ENCODE assay signal across 8 cellular contexts in genomic region chr14:49619730-49620129, GRCh38. TPM values are rescaled to one million over a fixed set of nuclear protein-coding genes. Genes with fewer than 3 reads are reported as not detected.
DNase-seq lines count a peak whose midpoint lies in the region; ATAC-seq, FAIRE-seq and TF ChIP-seq lines count a peak whose summit lies in the region.

No MANE protein-coding gene starts in this region.

- H3K36me3 ChIP-seq in kidney (ENCODE audit: control insufficient read depth in 1 of 2, insufficient read depth in 2 of 2, low read length in 2 of 2), result peaks cover 2 to 5% of the 10 kb centered on the region in 2 donors

- H3K27ac Mint-ChIP-seq in T-helper 2 cell treated with Interferon-gamma antibody and Interleukin-4, amounts not matched to agents 5 μg/mL and 100 μg/mL, for 36 hours, result peak overlapping the region; percentile 98
- H3K27ac Mint-ChIP-seq in activated naive CD8-positive, alpha-beta T cell treated with anti-CD3 and anti-CD28 coated beads for 36 hours, result peak overlapping the region; percentile 97

- H3K9me3 ChIP-seq in kidney (ENCODE audit: control insufficient read depth in 1 of 2, low read length in 2 of 2), result no peaks in the 10 kb centered on the region

- no peak for FAIRE-seq in kidney (lab: Jason Lieb, UNC)

- peak overlapping the region; percentile 98 for H3K4me3 Mint-ChIP-seq in T-helper 2 cell treated with Interferon-gamma antibody and Interleukin-4, amounts not matched to agents 5 μg/mL and 100 μg/mL, for 36 hours
- H3K4me3 Mint-ChIP-seq in activated naive CD8-positive, alpha-beta T cell treated with anti-CD3 and anti-CD28 coated beads for 36 hours, result peak overlapping the region; percentile 95

- H3K4me3 ChIP-seq in kidney (ENCODE audit: low read length in 2 of 2), result peak overlapping the region; percentile 80 to 99

- no peaks in the 10 kb centered on the region for H3K9me3 Mint-ChIP-seq in T-helper 2 cell treated with Interferon-gamma antibody and Interleukin-4, amounts not matched to agents 5 μg/mL and 100 μg/mL, for 36 hours
- H3K9me3 Mint-ChIP-seq in activated naive CD8-positive, alpha-beta T cell treated with anti-CD3 and anti-CD28 coated beads for 36 hours, result no peaks in the 10 kb centered on the region

- peaks cover 43% of the 10 kb centered on the region for H3K4me1 Mint-ChIP-seq in T-helper 2 cell treated with Interferon-gamma antibody and Interleukin-4, amounts not matched to agents 5 μg/mL and 100 μg/mL, for 36 hours (ENCODE audit: low read depth)
- peaks cover 50% of the 10 kb centered on the region for H3K4me1 Mint-ChIP-seq in activated naive CD8-positive, alpha-beta T cell treated with anti-CD3 and anti-CD28 coated beads for 36 hours

- H3K4me1 ChIP-seq in kidney (ENCODE audit: control insufficient read depth in 1 of 2, insufficient read depth in 1 of 2, low read depth in 1 of 2, low read length in 2 of 2), result peaks cover 0 to 9% of the 10 kb centered on the region in 2 donors

- TF ChIP-seq CTCF in kidney (IDR thresholded peaks at IDR 0.05; ENCODE audit: borderline replicate concordance, extremely low read depth, insufficient read depth), result no peak

- H3K27ac ChIP-seq in kidney (ENCODE audit: low read depth in 2 of 2, low read length in 2 of 2) (peak overlapping the region; percentile 70 to 96), temporal lobe (ENCODE audit: low read depth, low read length) (peak overlapping the region; percentile 88)

- no peaks in the 10 kb centered on the region for H3K27me3 Mint-ChIP-seq in T-helper 2 cell treated with Interferon-gamma antibody and Interleukin-4, amounts not matched to agents 5 μg/mL and 100 μg/mL, for 36 hours (ENCODE audit: low read depth)
- no peaks in the 10 kb centered on the region for H3K27me3 Mint-ChIP-seq in activated naive CD8-positive, alpha-beta T cell treated with anti-CD3 and anti-CD28 coated beads for 36 hours

- no peak for DNase-seq in T-helper 2 cell treated with Interferon-gamma antibody and Interleukin-4, amounts not matched to agents 5 μg/mL and 100 μg/mL, for 36 hours (ENCODE audit: low spot score)
- no peak for DNase-seq in T-helper 2 cell
- no peak for DNase-seq in activated naive CD8-positive, alpha-beta T cell treated with anti-CD3 and anti-CD28 coated beads for 36 hours
- DNase-seq in kidney, result no peak
- no peak for DNase-seq in activated effector memory CD4-positive, alpha-beta T cell treated with anti-CD3 and anti-CD28 coated beads, Interleukin-2, amount 50 U/mL, for 16 hours

- peaks cover 70% of the 10 kb centered on the region for H3K36me3 Mint-ChIP-seq in T-helper 2 cell treated with Interferon-gamma antibody and Interleukin-4, amounts not matched to agents 5 μg/mL and 100 μg/mL, for 36 hours (ENCODE audit: low read depth)
- H3K36me3 Mint-ChIP-seq in activated naive CD8-positive, alpha-beta T cell treated with anti-CD3 and anti-CD28 coated beads for 36 hours, result peaks cover 52% of the 10 kb centered on the region

- H3K9ac ChIP-seq in kidney (ENCODE audit: low read length in 2 of 2), result peak overlapping the region; percentile 34 to 98

- intact Hi-C loops in kidney (cut with DNase I), result no loop called here

- no peak for ATAC-seq in GM18907 (IDR thresholded peaks at IDR 0.05; ENCODE audit: unreplicated experiment)
- no peak for ATAC-seq in HG02763 (IDR thresholded peaks at IDR 0.05; ENCODE audit: unreplicated experiment)

RNA-seq across cellular contexts. Expression of gene RPL36AL, which starts 0.7 kb away (rescaled TPM):
- 100 to 1,000 TPM; 236 to 250 TPM for total RNA-seq in activated naive CD8-positive, alpha-beta T cell treated with anti-CD3 and anti-CD28 coated beads for 36 hours
- total RNA-seq in kidney (157 TPM), temporal lobe (73.0 TPM)
- polyA plus RNA-seq in kidney (ENCODE audit: insufficient read depth, low read depth, low replicate concordance), result 455 TPM

RNA-seq across cellular contexts. Expression of gene MGAT2, which starts 0.9 kb away (rescaled TPM):
- total RNA-seq in activated naive CD8-positive, alpha-beta T cell treated with anti-CD3 and anti-CD28 coated beads for 36 hours, result 10 to 100 TPM; 40.0 to 42.0 TPM
- total RNA-seq in kidney (31.8 TPM), temporal lobe (25.6 TPM)
- 11.9 TPM for polyA plus RNA-seq in kidney (ENCODE audit: insufficient read depth, low read depth, low replicate concordance)

RNA-seq across cellular contexts. Expression of gene DNAAF2, which starts 15.3 kb away (rescaled TPM):
- 10 to 100 TPM; 15.5 to 15.6 TPM for total RNA-seq in activated naive CD8-positive, alpha-beta T cell treated with anti-CD3 and anti-CD28 coated beads for 36 hours
- total RNA-seq in kidney (7.7 TPM), temporal lobe (13.0 TPM)
- 6.9 TPM for polyA plus RNA-seq in kidney (ENCODE audit: insufficient read depth, low read depth, low replicate concordance)

RNA-seq across cellular contexts. Expression of gene LRR1, which starts 21.0 kb away (rescaled TPM):
- 10 to 100 TPM; 58.9 to 59.9 TPM for total RNA-seq in activated naive CD8-positive, alpha-beta T cell treated with anti-CD3 and anti-CD28 coated beads for 36 hours
- 6.6 TPM for total RNA-seq in kidney
- polyA plus RNA-seq in kidney (ENCODE audit: insufficient read depth, low read depth, low replicate concordance), result 7.7 TPM
- 3.0 TPM for total RNA-seq in temporal lobe

RNA-seq across cellular contexts. Expression of gene RPS29, which starts 33.5 kb away (rescaled TPM):
- total RNA-seq in activated naive CD8-positive, alpha-beta T cell treated with anti-CD3 and anti-CD28 coated beads for 36 hours, result 1,000 to 10,000 TPM; 1,759 to 2,048 TPM
- 1,054 TPM for total RNA-seq in kidney
- polyA plus RNA-seq in kidney (ENCODE audit: insufficient read depth, low read depth, low replicate concordance), result 2,862 TPM
- total RNA-seq in temporal lobe, result 2,439 TPM
